Comparison of ENCODE assay signal across 2 cellular contexts in genomic region chr12:80192087-80192486, GRCh38.
TF ChIP-seq lines count a peak whose summit lies in the region.

No MANE protein-coding gene starts in this region.

TF ChIP-seq in SK-N-SH, 30 proteins besides CTCF, POLR2A, EP300 and RAD21 (continued from another document):
- TF ChIP-seq FOXJ3 (CRISPR knock-in tag; IDR thresholded peaks at IDR 0.05): no peak
- no peak for TF ChIP-seq MXI1 (IDR thresholded peaks at IDR 0.05; ENCODE audit: low read depth, low read length)
- no peak for TF ChIP-seq RXRA (IDR thresholded peaks at IDR 0.05; ENCODE audit: borderline replicate concordance, low read depth)
- no peak for TF ChIP-seq EZH2phosphoT487 (IDR thresholded peaks at IDR 0.05; ENCODE audit: borderline replicate concordance, low read depth)
- TF ChIP-seq FOXM1 (IDR thresholded peaks at IDR 0.05; ENCODE audit: low read depth): no peak
- TF ChIP-seq TEAD4 (IDR thresholded peaks at IDR 0.05; ENCODE audit: borderline replicate concordance, insufficient read depth): no peak
- no peak for TF ChIP-seq MEF2A (IDR thresholded peaks at IDR 0.05; ENCODE audit: borderline replicate concordance, low read depth)
- TF ChIP-seq SIN3A (IDR thresholded peaks at IDR 0.05; ENCODE audit: borderline replicate concordance, low read depth, low read length): no peak
- no peak for TF ChIP-seq POLR2AphosphoS5 (IDR thresholded peaks at IDR 0.05; ENCODE audit: low read depth, low read length)
- TF ChIP-seq GABPA (IDR thresholded peaks at IDR 0.05; ENCODE audit: low read depth): no peak
- TF ChIP-seq TAF1 (IDR thresholded peaks at IDR 0.05; ENCODE audit: borderline replicate concordance, low read depth, low read length): no peak
- TF ChIP-seq SMC3 (IDR thresholded peaks at IDR 0.05; ENCODE audit: low read depth, low read length): no peak
- TF ChIP-seq USF2 (IDR thresholded peaks at IDR 0.05; ENCODE audit: borderline replicate concordance, low read depth, low read length): no peak
- TF ChIP-seq YY1 (IDR thresholded peaks at IDR 0.05; ENCODE audit: low read depth): no peak
TF ChIP-seq in SK-N-SH: peak in this region for 0.

TF ChIP-seq in SK-N-SH treated with all-trans-retinoic acid at 6 μM for 48 hours, 23 proteins besides CTCF, POLR2A, EP300 and RAD21:
- TF ChIP-seq TSHZ2 (CRISPR knock-in tag; IDR thresholded peaks at IDR 0.05) (no peak), ESRRG (CRISPR knock-in tag; IDR thresholded peaks at IDR 0.05) (no peak), POU6F1 (CRISPR knock-in tag; IDR thresholded peaks at IDR 0.05; ENCODE audit: borderline replicate concordance, low read depth) (no peak), PPARA (CRISPR knock-in tag; IDR thresholded peaks at IDR 0.05; ENCODE audit: borderline replicate concordance) (no peak), ZFP30 (CRISPR knock-in tag; IDR thresholded peaks at IDR 0.05) (no peak), TCF4 (CRISPR knock-in tag; IDR thresholded peaks at IDR 0.05; ENCODE audit: borderline replicate concordance) (no peak)
TF ChIP-seq in SK-N-SH treated with all-trans-retinoic acid at 6 μM for 48 hours: peak in this region for 0.
